8 cellular contexts compared by ENCODE assay signal in the genomic region with DNA sequence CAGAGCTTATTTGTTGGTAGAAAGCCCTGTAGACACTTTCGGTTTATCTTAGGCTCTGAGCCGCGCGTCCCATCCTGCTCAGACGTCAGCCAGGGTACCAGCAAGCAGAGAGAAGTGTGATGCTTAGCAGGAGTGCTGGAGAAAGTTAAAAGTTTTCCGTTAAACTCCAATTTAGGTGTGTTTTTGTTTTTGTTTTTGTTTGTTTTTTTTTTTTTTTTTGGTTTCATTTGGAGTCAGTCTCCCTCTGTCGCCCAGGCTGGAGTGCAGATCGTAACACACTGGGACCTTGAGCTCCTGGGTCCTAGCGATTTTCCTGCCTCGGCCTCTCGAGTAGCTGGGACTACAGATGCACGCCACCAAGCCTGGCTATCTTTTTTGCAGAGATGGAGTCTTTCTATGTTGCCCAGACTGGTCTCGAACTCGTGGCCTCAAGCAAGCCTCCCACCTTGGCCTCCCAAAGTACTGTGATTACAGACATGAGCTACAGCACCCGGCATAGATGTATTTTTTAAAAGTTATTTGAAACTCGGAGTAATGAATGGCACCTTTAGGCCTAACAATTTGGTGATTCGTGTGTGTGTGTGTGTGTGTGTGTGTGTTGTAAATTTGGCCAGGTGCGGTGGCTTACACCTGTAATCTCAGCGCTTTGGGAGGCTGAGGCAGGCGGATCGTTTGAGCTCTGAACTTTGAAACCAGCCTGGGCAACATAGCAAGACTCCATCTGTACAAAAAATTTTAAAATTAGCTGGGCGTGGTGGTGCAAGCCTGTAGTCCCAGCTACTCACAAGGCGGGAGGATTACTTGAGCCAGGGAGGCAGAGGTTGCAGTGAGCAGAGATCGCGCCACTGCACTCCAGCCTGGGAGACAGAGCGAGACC. TPM values are rescaled to one million over a fixed set of nuclear protein-coding genes. Genes with fewer than 3 reads are reported as not detected.
DNase-seq lines count a peak whose midpoint lies in the region; ATAC-seq and TF ChIP-seq lines count a peak whose summit lies in the region.

No MANE protein-coding gene starts in this region.

- ATAC-seq in naive B cell (ENCODE audit: low read depth in 2 of 2) (peak; percentile 44 to 46), HG02678 (IDR thresholded peaks at IDR 0.05; ENCODE audit: unreplicated experiment) (no peak)

- H3K27me3 ChIP-seq in MG63, result no peaks in the 10 kb centered on the region

- H3K4me3 Mint-ChIP-seq in chondrocyte (ENCODE audit: unreplicated experiment) (peak overlapping the region; percentile 86), naive B cell (peak overlapping the region; percentile 82 to 99 (median 98))

- peaks cover 36% of the 10 kb centered on the region for H3K4me1 Mint-ChIP-seq in chondrocyte (ENCODE audit: low read depth)
- H3K4me1 Mint-ChIP-seq in naive B cell, result peaks cover 25 to 35% (median 27%) of the 10 kb centered on the region in 3 donors

- TF ChIP-seq CTCF in chondrocyte (IDR thresholded peaks at IDR 0.05), result no peak

- H3K9me3 ChIP-seq in MG63, result no peaks in the 10 kb centered on the region

- DNase-seq in activated CD8-positive, alpha-beta memory T cell treated with anti-CD3 and anti-CD28 coated beads, Interleukin-2, amount 50 U/mL, for 1 hour (ENCODE audit: extremely low read depth), result peak; percentile 18
- no peak for DNase-seq in activated CD8-positive, alpha-beta memory T cell treated with anti-CD3 and anti-CD28 coated beads for 24 hours
- DNase-seq in MG63 (no peak), chondrocyte (ENCODE audit: low spot score) (no peak), naive B cell (no peak), NCI-H446 (lab: John Stamatoyannopoulos, UW) (no peak), UCSD-AML1 (lab: John Stamatoyannopoulos, UW; ENCODE audit: unreplicated experiment) (no peak)

- H3K4me3 ChIP-seq in MG63, result peak overlapping the region; percentile 62

- no peaks in the 10 kb centered on the region for H3K36me3 ChIP-seq in MG63

- H3K27me3 Mint-ChIP-seq in chondrocyte (ENCODE audit: low read depth) (peaks cover 1% of the 10 kb centered on the region), naive B cell (no peaks in the 10 kb centered on the region)

- H3K9me3 Mint-ChIP-seq in chondrocyte (ENCODE audit: low read depth), result no peaks in the 10 kb centered on the region
- H3K9me3 Mint-ChIP-seq in naive B cell, result no peaks in the 10 kb centered on the region

- H3K27ac Mint-ChIP-seq in chondrocyte (ENCODE audit: unreplicated experiment) (peak overlapping the region; percentile 97), naive B cell (peak overlapping the region; percentile 83 to 99 (median 98))

- H3K36me3 Mint-ChIP-seq in chondrocyte (ENCODE audit: low read depth) (no peaks in the 10 kb centered on the region), naive B cell (no peaks in the 10 kb centered on the region)

RNA-seq across cellular contexts. Expression of a gene that starts 1.3 kb away (rescaled TPM):
- 4.4 and 5.2 TPM in 2 replicates for total RNA-seq in MG63 (2014; rRNA removed; shearing (Covaris generic); ENCODE audit: low replicate concordance)
- total RNA-seq in chondrocyte, result 45.0 to 87.6 TPM (median 46.6 TPM) in 3 replicates
- polyA plus RNA-seq in naive B cell (ENCODE audit: low read depth in 6 of 6), result 1 to 10 TPM; 2.5 to 7.8 (median 4.3) TPM

RNA-seq across cellular contexts. Expression of a gene that starts 32.0 kb away (rescaled TPM):
- total RNA-seq in MG63 (2014; rRNA removed; shearing (Covaris generic); ENCODE audit: low replicate concordance), result 22.3 and 44.7 TPM in 2 replicates
- not detected in 3 replicates for total RNA-seq in chondrocyte
- not detected for polyA plus RNA-seq in naive B cell (ENCODE audit: low read depth in 6 of 6)

Comparison
In these comparisons a context has a peak if more than half of its experiments do, and no peak if none do; other contexts are left out.
1. RNA of a gene that starts 32.0 kb away (total RNA-seq): 22.3 to 44.7 TPM in MG63; not detected in chondrocyte; every median in the first group is over 10 times any median in the second.